ENCODE assay signal across 15 cellular contexts in the genomic region with DNA sequence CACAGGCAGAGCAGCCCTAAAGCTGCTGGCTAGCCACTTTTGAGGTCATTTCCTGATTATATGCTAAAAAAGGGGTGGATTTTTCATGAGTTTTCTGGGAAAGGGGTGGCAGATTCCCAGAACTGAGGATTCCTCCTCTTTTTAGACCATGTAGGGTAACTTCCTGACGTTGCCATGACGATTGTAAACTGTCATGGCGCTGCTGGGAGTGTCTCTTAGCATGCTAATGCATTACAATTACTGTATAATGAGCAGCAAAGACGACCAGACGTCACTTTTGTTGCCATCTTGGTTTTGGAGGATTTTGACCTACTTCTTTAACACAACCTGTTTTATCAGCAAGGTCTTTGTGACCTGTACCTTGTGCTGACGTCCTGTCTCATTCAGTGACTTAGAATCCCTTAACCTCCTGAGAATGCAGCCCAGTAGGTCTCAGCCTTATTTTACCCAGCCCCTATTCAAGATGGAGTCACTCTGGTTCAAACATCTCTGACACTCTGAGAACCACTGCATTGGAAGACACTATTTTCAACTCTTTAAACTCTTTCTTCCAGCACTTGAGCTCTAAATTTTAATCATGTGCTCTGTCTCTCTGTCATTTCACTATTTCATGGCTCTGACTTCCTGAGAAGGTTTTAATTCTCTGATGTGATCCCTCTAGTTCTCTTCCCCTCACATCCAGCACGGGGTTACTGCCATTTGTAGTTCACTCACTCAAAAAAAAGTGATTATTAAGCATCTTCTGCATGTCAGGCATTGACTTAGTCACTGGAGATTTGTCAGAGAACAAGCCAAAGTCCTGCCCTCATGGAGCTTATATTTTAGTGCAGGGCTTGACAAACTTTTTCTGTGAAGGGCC.
DNase-seq lines count a peak whose midpoint lies in the region; ATAC-seq and TF ChIP-seq lines count a peak whose summit lies in the region.
"Had no signal": no experiment of that assay in that cellular context is flagged by ENCODE, and none has a peak within 500 bp of the region (broad histone marks: within the 10 kb centered on the region; RNA-seq: fewer than 3 reads in every experiment).

No MANE protein-coding gene starts in this region.

- H3K9me3 ChIP-seq in T-helper 17 cell (ENCODE audit: control insufficient read depth, low read length, poor library complexity, severe bottlenecking) (no peaks in the 10 kb centered on the region), heart left ventricle (no peaks in the 10 kb centered on the region)
- H3K9me3 ChIP-seq: HAP-1 had no signal

- no peaks in the 10 kb centered on the region for H3K9me2 ChIP-seq in GM23338 (ENCODE audit: insufficient read depth)

- H3K36me3 Mint-ChIP-seq in GM23338 (ENCODE audit: low read depth) (no peaks in the 10 kb centered on the region), T-helper 17 cell (ENCODE audit: low read depth) (peaks cover 13% of the 10 kb centered on the region), memory B cell (peaks cover 51% of the 10 kb centered on the region)

- H3K27me3 Mint-ChIP-seq in GM23338 (ENCODE audit: insufficient read depth, low read depth, poor library complexity) = peaks cover 8% of the 10 kb centered on the region
- H3K27me3 Mint-ChIP-seq in T-helper 17 cell = no peaks in the 10 kb centered on the region
- H3K27me3 Mint-ChIP-seq in memory B cell = no peaks in the 10 kb centered on the region

- H3K4me3 ChIP-seq in GM23338 (no peak overlapping the region), heart left ventricle (no peak overlapping the region), brain microvascular endothelial cell (ENCODE audit: low read depth, low read length) (no peak overlapping the region)
- H3K4me3 ChIP-seq: HAP-1 had no signal

- intact Hi-C loops in heart left ventricle (cut with DNase I) = no loop called here

- no peaks in the 10 kb centered on the region for H3K36me3 ChIP-seq in GM23338 (ENCODE audit: insufficient read depth)
- no peaks in the 10 kb centered on the region for H3K36me3 ChIP-seq in heart left ventricle
- H3K36me3 ChIP-seq in brain microvascular endothelial cell (replicated peaks) = no peaks in the 10 kb centered on the region
- H3K36me3 ChIP-seq: HAP-1 had no signal

- TF ChIP-seq POLR2A in heart left ventricle (IDR thresholded peaks at IDR 0.05) = no peak

- no peak overlapping the region for H3K4me3 Mint-ChIP-seq in GM23338
- H3K4me3 Mint-ChIP-seq in T-helper 17 cell = no peak overlapping the region
- no peak overlapping the region for H3K4me3 Mint-ChIP-seq in memory B cell
- H3K4me3 Mint-ChIP-seq: CD14-positive monocyte; CD8-positive, alpha-beta T cell; HFFc6 had no signal

- in situ Hi-C loops in brain microvascular endothelial cell (cut with HindIII; ENCODE audit: low pct_ligation_motif_present, low sequenced_read_pairs) = no loop called here

- DNase-seq in GM23338 (ENCODE audit: low spot score) (peak; percentile 68), T-helper 17 cell (no peak), memory B cell (ENCODE audit: low spot score in 2 of 2) (no peak), heart left ventricle (no peak), NCI-H526 treated with DMSO at 0.1 percent for 48 hours (lab: John Stamatoyannopoulos, UW) (no peak), brain microvascular endothelial cell (no peak)
- DNase-seq: CD8-positive, alpha-beta T cell; COR-L47; DMS153; DMS79 treated with DMSO at 0.1 percent for 48 hours; GDM1; GOT3; HFFc6 had no signal

- no peaks in the 10 kb centered on the region for H4K20me1 ChIP-seq in GM23338 (replicated peaks; ENCODE audit: insufficient read depth)

- peaks cover 24% of the 10 kb centered on the region for H3K4me1 ChIP-seq in GM23338 (ENCODE audit: insufficient read depth)
- no peaks in the 10 kb centered on the region for H3K4me1 ChIP-seq in heart left ventricle
- H3K4me1 ChIP-seq: HAP-1 had no signal

- H3K27me3 ChIP-seq in GM23338 (ENCODE audit: insufficient read depth) (no peaks in the 10 kb centered on the region), heart left ventricle (peaks cover 0 to 49% (median 4%) of the 10 kb centered on the region in 9 donors), brain microvascular endothelial cell (replicated peaks) (no peaks in the 10 kb centered on the region)

- no peak overlapping the region for H3K27ac Mint-ChIP-seq in GM23338
- H3K27ac Mint-ChIP-seq in T-helper 17 cell = peak overlapping the region; percentile 51
- H3K27ac Mint-ChIP-seq in memory B cell = peak overlapping the region; percentile 74
- H3K27ac Mint-ChIP-seq: HFFc6 had no signal

- peaks cover 47% of the 10 kb centered on the region for H3K4me1 Mint-ChIP-seq in GM23338
- H3K4me1 Mint-ChIP-seq in T-helper 17 cell = peaks cover 40% of the 10 kb centered on the region
- H3K4me1 Mint-ChIP-seq in memory B cell = peaks cover 28% of the 10 kb centered on the region
- H3K4me1 Mint-ChIP-seq: CD14-positive monocyte had no signal

- 0 out of 2 replicates have a peak overlapping the region, but pooled peaks have one; percentile 17 for H3K4me2 ChIP-seq in GM23338

- H3K79me2 ChIP-seq in GM23338 (replicated peaks; ENCODE audit: insufficient read depth) = no peaks in the 10 kb centered on the region

- H3K9me3 Mint-ChIP-seq in GM23338 (no peaks in the 10 kb centered on the region), memory B cell (no peaks in the 10 kb centered on the region)
- H3K9me3 Mint-ChIP-seq: CD14-positive monocyte; CD8-positive, alpha-beta T cell; HFFc6 had no signal

- ATAC-seq in GM23338 (no peak), T-helper 17 cell (no peak), memory B cell (ENCODE audit: low read depth) (no peak), heart left ventricle (no peak)
- ATAC-seq: CD8-positive, alpha-beta T cell had no signal

- TF ChIP-seq CTCF in GM23338 (conservative IDR thresholded peaks at IDR 0.05; ENCODE audit: low read depth in 2 of 2) (no peak), heart left ventricle (IDR thresholded peaks at IDR 0.05) (no peak), brain microvascular endothelial cell (IDR thresholded peaks at IDR 0.05; ENCODE audit: low read depth, low read length, missing control alignments) (no peak)

- 66 to 73% (median 71%) methylated on average over 7 of the region's 7 CpGs for WGBS in heart left ventricle, 4 donors

- H2AFZ ChIP-seq in GM23338 = no peak overlapping the region

- H3K27ac ChIP-seq in GM23338 (ENCODE audit: low read depth) = no peak overlapping the region
- no peak overlapping the region for H3K27ac ChIP-seq in heart left ventricle
- no peak overlapping the region for H3K27ac ChIP-seq in brain microvascular endothelial cell

- H3F3A ChIP-seq in GM23338 (replicated peaks; ENCODE audit: low read depth) = 0 out of 2 replicates have a peak, but pooled peaks cover 5% of the 10 kb centered on the region

TF ChIP-seq in GM23338, 12 proteins besides CTCF, POLR2A, EP300 and RAD21 (continues in another document):
- TF ChIP-seq POLR2AphosphoS5 (IDR thresholded peaks at IDR 0.05; ENCODE audit: low read depth) (no peak), EZH2phosphoT487 (IDR thresholded peaks at IDR 0.05; ENCODE audit: unreplicated experiment) (no peak), JUNB (IDR thresholded peaks at IDR 0.05; ENCODE audit: unreplicated experiment) (no peak), EZH2 (IDR thresholded peaks at IDR 0.05; ENCODE audit: low read depth, unreplicated experiment) (no peak), ZNF331 (CRISPR knock-in tag; IDR thresholded peaks at IDR 0.05; ENCODE audit: low read depth) (no peak), STAT1 (IDR thresholded peaks at IDR 0.05; ENCODE audit: unreplicated experiment) (no peak), CREB1 (CRISPR knock-in tag; IDR thresholded peaks at IDR 0.05; ENCODE audit: low read depth) (no peak)
- TF ChIP-seq, protein P1, sequence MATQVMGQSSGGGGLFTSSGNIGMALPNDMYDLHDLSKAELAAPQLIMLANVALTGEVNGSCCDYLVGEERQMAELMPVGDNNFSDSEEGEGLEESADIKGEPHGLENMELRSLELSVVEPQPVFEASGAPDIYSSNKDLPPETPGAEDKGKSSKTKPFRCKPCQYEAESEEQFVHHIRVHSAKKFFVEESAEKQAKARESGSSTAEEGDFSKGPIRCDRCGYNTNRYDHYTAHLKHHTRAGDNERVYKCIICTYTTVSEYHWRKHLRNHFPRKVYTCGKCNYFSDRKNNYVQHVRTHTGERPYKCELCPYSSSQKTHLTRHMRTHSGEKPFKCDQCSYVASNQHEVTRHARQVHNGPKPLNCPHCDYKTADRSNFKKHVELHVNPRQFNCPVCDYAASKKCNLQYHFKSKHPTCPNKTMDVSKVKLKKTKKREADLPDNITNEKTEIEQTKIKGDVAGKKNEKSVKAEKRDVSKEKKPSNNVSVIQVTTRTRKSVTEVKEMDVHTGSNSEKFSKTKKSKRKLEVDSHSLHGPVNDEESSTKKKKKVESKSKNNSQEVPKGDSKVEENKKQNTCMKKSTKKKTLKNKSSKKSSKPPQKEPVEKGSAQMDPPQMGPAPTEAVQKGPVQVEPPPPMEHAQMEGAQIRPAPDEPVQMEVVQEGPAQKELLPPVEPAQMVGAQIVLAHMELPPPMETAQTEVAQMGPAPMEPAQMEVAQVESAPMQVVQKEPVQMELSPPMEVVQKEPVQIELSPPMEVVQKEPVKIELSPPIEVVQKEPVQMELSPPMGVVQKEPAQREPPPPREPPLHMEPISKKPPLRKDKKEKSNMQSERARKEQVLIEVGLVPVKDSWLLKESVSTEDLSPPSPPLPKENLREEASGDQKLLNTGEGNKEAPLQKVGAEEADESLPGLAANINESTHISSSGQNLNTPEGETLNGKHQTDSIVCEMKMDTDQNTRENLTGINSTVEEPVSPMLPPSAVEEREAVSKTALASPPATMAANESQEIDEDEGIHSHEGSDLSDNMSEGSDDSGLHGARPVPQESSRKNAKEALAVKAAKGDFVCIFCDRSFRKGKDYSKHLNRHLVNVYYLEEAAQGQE (IDR thresholded peaks at IDR 0.05; ENCODE audit: unreplicated experiment) = no peak
- TF ChIP-seq, protein P2, sequence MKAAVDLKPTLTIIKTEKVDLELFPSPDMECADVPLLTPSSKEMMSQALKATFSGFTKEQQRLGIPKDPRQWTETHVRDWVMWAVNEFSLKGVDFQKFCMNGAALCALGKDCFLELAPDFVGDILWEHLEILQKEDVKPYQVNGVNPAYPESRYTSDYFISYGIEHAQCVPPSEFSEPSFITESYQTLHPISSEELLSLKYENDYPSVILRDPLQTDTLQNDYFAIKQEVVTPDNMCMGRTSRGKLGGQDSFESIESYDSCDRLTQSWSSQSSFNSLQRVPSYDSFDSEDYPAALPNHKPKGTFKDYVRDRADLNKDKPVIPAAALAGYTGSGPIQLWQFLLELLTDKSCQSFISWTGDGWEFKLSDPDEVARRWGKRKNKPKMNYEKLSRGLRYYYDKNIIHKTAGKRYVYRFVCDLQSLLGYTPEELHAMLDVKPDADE (IDR thresholded peaks at IDR 0.05) = no peak
